ENCODE assay signal across 8 cellular contexts in genomic region chr7:45257284-45257683, GRCh38.
"Had no signal": no experiment of that assay in that cellular context is flagged by ENCODE, and none has a peak within 500 bp of the region (broad histone marks: within the 10 kb centered on the region; RNA-seq: fewer than 3 reads in every experiment).

No MANE protein-coding gene starts in this region.

- H3K9me3 ChIP-seq: HAP-1 had no signal

- H3K27ac ChIP-seq: GM23248, HL-60 had no signal

- H3K36me3 ChIP-seq: HAP-1 had no signal

- H3K4me3 ChIP-seq: GM23248, HAP-1 had no signal

- H3K9ac ChIP-seq: GM23248 had no signal

- H2AFZ ChIP-seq: GM23248 had no signal

- DNase-seq: GM23248, GOT3, H7, HFFc6, IMR-90 had no signal

- ATAC-seq: HCT116 had no signal

- H3K4me1 ChIP-seq: HAP-1 had no signal
